In the genomic region with DNA sequence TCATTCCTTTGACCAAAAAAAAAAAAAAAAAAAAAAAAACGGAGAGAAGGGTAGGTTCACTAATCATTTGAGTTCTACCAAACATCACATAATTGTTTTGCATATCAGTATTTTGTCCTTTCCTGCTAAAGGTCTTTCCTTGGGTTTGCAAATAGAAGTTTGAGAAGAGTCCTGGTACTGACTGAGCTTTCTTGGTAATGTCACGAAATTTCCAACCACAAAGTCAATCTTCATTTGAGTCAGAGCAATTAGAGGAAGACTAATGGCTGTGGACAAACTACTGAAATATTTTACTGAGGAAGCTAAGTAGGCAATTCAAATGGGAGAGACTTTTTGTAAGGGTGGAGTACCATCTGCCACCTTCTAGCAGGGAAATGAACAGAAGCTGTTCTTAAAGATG, we compare ENCODE assay signal across 13 cellular contexts. TPM values are rescaled to one million over a fixed set of nuclear protein-coding genes. Genes with fewer than 3 reads are reported as not detected.
DNase-seq lines count a peak whose midpoint lies in the region; ATAC-seq and TF ChIP-seq lines count a peak whose summit lies in the region.
"Had no signal": no experiment of that assay in that cellular context is flagged by ENCODE, and none has a peak within 500 bp of the region (broad histone marks: within the 10 kb centered on the region; RNA-seq: fewer than 3 reads in every experiment).

No MANE protein-coding gene starts in this region.

- H3K4me3 ChIP-seq in BLaER1 treated with 17β-estradiol and CSF1 and Interleukin-3, amounts not matched to agents 10 nM and 100 nM = no peak overlapping the region
- H3K4me3 ChIP-seq in testis = no peak overlapping the region
- H3K4me3 ChIP-seq: ascending aorta, left lung, MG63, SJCRH30 had no signal

- H3K9me3 ChIP-seq in BLaER1 treated with 17β-estradiol and CSF1 and Interleukin-3, amounts not matched to agents 10 nM and 100 nM (replicated peaks in 1 of 11) = no peaks in the 10 kb centered on the region
- H3K9me3 ChIP-seq in testis = no peaks in the 10 kb centered on the region
- H3K9me3 ChIP-seq: ascending aorta, left lung, MG63, SJCRH30 had no signal

- H3K4me1 ChIP-seq in BLaER1 treated with 17β-estradiol and CSF1 and Interleukin-3, amounts not matched to agents 10 nM and 100 nM = peaks cover 0 to 38% (median 20%) of the 10 kb centered on the region in 10 experiments; a peak in 11 of 20 replicates
- no peaks in the 10 kb centered on the region for H3K4me1 ChIP-seq in testis
- H3K4me1 ChIP-seq: ascending aorta, left lung, SJCRH30 had no signal

- no peaks in the 10 kb centered on the region for H3K27me3 Mint-ChIP-seq in activated CD8-positive, alpha-beta T cell treated with anti-CD3 and anti-CD28 coated beads, Interleukin-2, amount 10 ng/mL, durations not matched to agents 7 days and 5 days (ENCODE audit: low read depth)

- H3K9me3 Mint-ChIP-seq in activated CD8-positive, alpha-beta T cell treated with anti-CD3 and anti-CD28 coated beads, Interleukin-2, amount 10 ng/mL, durations not matched to agents 7 days and 5 days (ENCODE audit: insufficient read depth) = no peaks in the 10 kb centered on the region

- H3K27ac Mint-ChIP-seq in activated CD8-positive, alpha-beta T cell treated with anti-CD3 and anti-CD28 coated beads, Interleukin-2, amount 10 ng/mL, durations not matched to agents 7 days and 5 days = peak overlapping the region; percentile 90

- no peak for DNase-seq in activated CD8-positive, alpha-beta T cell treated with anti-CD3 and anti-CD28 coated beads, Interleukin-2, amount 10 ng/mL, durations not matched to agents 7 days and 5 days
- DNase-seq in foreskin melanocyte = no peak
- no peak for DNase-seq in Right ventricle myocardium inferior (ENCODE audit: missing footprints)
- no peak for DNase-seq in NCI-H2081 treated with DMSO at 0.1 percent for 48 hours (lab: John Stamatoyannopoulos, UW)
- DNase-seq in testis = no peak
- DNase-seq: left lung, MG63, SJCRH30 had no signal

- POLR2A ChIA-PET in activated CD8-positive, alpha-beta T cell treated with anti-CD3 and anti-CD28 coated beads, Interleukin-2, amount 10 ng/mL, durations not matched to agents 7 days and 5 days (lab: Charles Lee) = interaction anchor here (0.7 to 1.5 kb wide), 3 partner anchors 9 to 12 kb away, joined by 3 to 5 read pairs (median 4); no protein-coding TSS in a partner anchor

- H3K36me3 Mint-ChIP-seq in activated CD8-positive, alpha-beta T cell treated with anti-CD3 and anti-CD28 coated beads, Interleukin-2, amount 10 ng/mL, durations not matched to agents 7 days and 5 days (ENCODE audit: low read depth) = peaks cover 17% of the 10 kb centered on the region

- H3K27ac ChIP-seq in BLaER1 treated with 17β-estradiol and CSF1 and Interleukin-3, amounts not matched to agents 10 nM and 100 nM = no peak overlapping the region
- no peak overlapping the region for H3K27ac ChIP-seq in testis
- H3K27ac ChIP-seq: ascending aorta, left lung, SJCRH30 had no signal

- no peak for TF ChIP-seq POLR2A in testis (IDR thresholded peaks at IDR 0.05)

- H3K4me3 Mint-ChIP-seq in activated CD8-positive, alpha-beta T cell treated with anti-CD3 and anti-CD28 coated beads, Interleukin-2, amount 10 ng/mL, durations not matched to agents 7 days and 5 days = peak overlapping the region; percentile 60
- H3K4me3 Mint-ChIP-seq: neural crest cell had no signal

- CTCF ChIA-PET in activated CD8-positive, alpha-beta T cell treated with anti-CD3 and anti-CD28 coated beads, Interleukin-2, amount 10 ng/mL, durations not matched to agents 7 days and 5 days (lab: Charles Lee) = interaction anchor here (1.2 to 2.4 kb wide), 6 partner anchors 9 to 296 kb away, joined by 4 to 13 read pairs (median 6); no protein-coding TSS in a partner anchor

- H3K27me3 ChIP-seq in BLaER1 treated with 17β-estradiol and CSF1 and Interleukin-3, amounts not matched to agents 10 nM and 100 nM = peaks cover 87 to 100% (median 98%) of the 10 kb centered on the region in 11 experiments
- H3K27me3 ChIP-seq in testis = no peaks in the 10 kb centered on the region
- H3K27me3 ChIP-seq: ascending aorta, left lung, MG63, SJCRH30 had no signal

- H4K20me1 ChIP-seq in BLaER1 treated with 17β-estradiol and CSF1 and Interleukin-3, amounts not matched to agents 10 nM and 100 nM = no peaks in the 10 kb centered on the region

- 87 to 93% methylated on average over 2 of the region's 2 CpGs for WGBS in testis, 2 donors

- intact Hi-C loops in Right ventricle myocardium inferior (cut with DNase I) = no loop called here
- intact Hi-C loops in testis (cut with DNase I; ENCODE audit: low total_unique reads) = no loop called here

- H3K36me3 ChIP-seq in BLaER1 treated with 17β-estradiol and CSF1 and Interleukin-3, amounts not matched to agents 10 nM and 100 nM = no peaks in the 10 kb centered on the region
- H3K36me3 ChIP-seq in testis (ENCODE audit: low read depth, missing control alignments) = no peaks in the 10 kb centered on the region
- H3K36me3 ChIP-seq: ascending aorta, left lung, MG63, SJCRH30 had no signal

- H3K4me2 ChIP-seq in BLaER1 treated with 17β-estradiol and CSF1 and Interleukin-3, amounts not matched to agents 10 nM and 100 nM = peak overlapping the region in 6 of 11 experiments; percentile 12 to 49 (median 19); a peak in 5 of 22 replicates

- peaks cover 98% of the 10 kb centered on the region for H3K4me1 Mint-ChIP-seq in activated CD8-positive, alpha-beta T cell treated with anti-CD3 and anti-CD28 coated beads, Interleukin-2, amount 10 ng/mL, durations not matched to agents 7 days and 5 days (ENCODE audit: low read depth)
- H3K4me1 Mint-ChIP-seq: neural crest cell had no signal

- no peak for TF ChIP-seq CTCF in testis (IDR thresholded peaks at IDR 0.05)

- ATAC-seq in GM18511 (IDR thresholded peaks at IDR 0.05; ENCODE audit: unreplicated experiment) = peak; percentile 71
- ATAC-seq in HG03432 (IDR thresholded peaks at IDR 0.05; ENCODE audit: unreplicated experiment) = peak; percentile 74
- ATAC-seq in activated CD8-positive, alpha-beta T cell treated with anti-CD3 and anti-CD28 coated beads, Interleukin-2, amount 10 ng/mL, durations not matched to agents 7 days and 5 days = peak; percentile 14
- ATAC-seq in Right ventricle myocardium inferior = no peak
- ATAC-seq: left lung had no signal

- H3K9ac ChIP-seq in BLaER1 treated with 17β-estradiol and CSF1 and Interleukin-3, amounts not matched to agents 10 nM and 100 nM = no peak overlapping the region

RNA-seq across cellular contexts. Expression of a gene that starts 21.7 kb away (rescaled TPM):
- 1 to 10 TPM; 4.7 to 5.1 TPM for total RNA-seq in activated CD8-positive, alpha-beta T cell treated with anti-CD3 and anti-CD28 coated beads, Interleukin-2, amount 10 ng/mL, durations not matched to agents 7 days and 5 days
- total RNA-seq in Right ventricle myocardium inferior (not detected), testis (not detected)
- polyA plus RNA-seq in testis (ENCODE audit: insufficient read depth, low read depth, low replicate concordance) = 0.84 TPM
- total RNA-seq: ascending aorta, neural crest cell, SJCRH30 had no signal
